4 cellular contexts compared by ENCODE assay signal in the genomic region with DNA sequence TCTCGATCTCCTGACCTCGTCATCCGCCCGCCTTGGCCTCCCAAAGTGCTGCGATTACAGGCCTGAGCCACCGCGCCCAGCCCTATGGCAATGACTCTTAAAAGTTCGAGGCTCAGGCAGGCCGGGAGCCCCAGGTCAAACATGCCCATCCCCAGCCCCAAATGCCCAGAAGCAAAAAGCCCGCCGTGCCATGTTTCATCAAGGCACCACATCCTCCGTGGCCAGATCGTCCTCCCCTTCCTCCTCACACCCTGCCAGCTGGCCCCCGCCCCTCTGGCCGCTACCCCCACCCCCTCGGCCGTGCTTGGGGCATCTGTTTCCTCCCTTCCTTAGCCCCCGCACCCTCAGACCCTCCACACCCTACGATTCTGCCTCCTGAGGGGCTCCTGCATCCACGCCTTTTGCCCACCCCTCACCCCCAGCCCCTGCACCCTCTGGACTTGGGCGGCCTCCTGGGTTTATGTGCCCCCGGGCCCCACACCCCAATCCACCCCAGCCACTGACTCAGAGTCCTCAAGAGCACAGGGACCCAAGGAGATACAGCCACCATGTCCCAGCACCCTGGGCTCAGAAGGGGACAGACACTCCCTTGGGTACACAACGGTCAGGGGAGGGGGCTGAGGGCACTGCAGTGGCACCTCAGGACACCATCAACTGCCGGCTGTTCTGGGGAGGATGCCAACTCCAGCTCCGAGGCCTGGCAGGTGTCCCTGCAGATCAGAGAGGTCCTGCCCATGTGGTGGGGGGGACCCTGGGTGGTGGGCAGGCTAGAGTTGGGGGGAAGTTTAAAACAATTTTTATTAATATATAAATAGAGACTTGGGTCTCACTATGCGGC.
TF ChIP-seq lines count a peak whose summit lies in the region.

No MANE protein-coding gene starts in this region.

TF ChIP-seq in SK-N-SH treated with all-trans-retinoic acid at 6 μM for 48 hours, 23 proteins besides CTCF, POLR2A, EP300 and RAD21 (continues in another document):
- TF ChIP-seq ZNF565 (CRISPR knock-in tag; conservative IDR thresholded peaks at IDR 0.05; ENCODE audit: low read depth), result no peak
- no peak for TF ChIP-seq ZNF8 (CRISPR knock-in tag; IDR thresholded peaks at IDR 0.05)
- TF ChIP-seq, protein P1, sequence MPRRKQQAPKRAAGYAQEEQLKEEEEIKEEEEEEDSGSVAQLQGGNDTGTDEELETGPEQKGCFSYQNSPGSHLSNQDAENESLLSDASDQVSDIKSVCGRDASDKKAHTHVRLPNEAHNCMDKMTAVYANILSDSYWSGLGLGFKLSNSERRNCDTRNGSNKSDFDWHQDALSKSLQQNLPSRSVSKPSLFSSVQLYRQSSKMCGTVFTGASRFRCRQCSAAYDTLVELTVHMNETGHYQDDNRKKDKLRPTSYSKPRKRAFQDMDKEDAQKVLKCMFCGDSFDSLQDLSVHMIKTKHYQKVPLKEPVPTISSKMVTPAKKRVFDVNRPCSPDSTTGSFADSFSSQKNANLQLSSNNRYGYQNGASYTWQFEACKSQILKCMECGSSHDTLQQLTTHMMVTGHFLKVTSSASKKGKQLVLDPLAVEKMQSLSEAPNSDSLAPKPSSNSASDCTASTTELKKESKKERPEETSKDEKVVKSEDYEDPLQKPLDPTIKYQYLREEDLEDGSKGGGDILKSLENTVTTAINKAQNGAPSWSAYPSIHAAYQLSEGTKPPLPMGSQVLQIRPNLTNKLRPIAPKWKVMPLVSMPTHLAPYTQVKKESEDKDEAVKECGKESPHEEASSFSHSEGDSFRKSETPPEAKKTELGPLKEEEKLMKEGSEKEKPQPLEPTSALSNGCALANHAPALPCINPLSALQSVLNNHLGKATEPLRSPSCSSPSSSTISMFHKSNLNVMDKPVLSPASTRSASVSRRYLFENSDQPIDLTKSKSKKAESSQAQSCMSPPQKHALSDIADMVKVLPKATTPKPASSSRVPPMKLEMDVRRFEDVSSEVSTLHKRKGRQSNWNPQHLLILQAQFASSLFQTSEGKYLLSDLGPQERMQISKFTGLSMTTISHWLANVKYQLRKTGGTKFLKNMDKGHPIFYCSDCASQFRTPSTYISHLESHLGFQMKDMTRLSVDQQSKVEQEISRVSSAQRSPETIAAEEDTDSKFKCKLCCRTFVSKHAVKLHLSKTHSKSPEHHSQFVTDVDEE (CRISPR knock-in tag; IDR thresholded peaks at IDR 0.05), result no peak
- TF ChIP-seq, protein P2, sequence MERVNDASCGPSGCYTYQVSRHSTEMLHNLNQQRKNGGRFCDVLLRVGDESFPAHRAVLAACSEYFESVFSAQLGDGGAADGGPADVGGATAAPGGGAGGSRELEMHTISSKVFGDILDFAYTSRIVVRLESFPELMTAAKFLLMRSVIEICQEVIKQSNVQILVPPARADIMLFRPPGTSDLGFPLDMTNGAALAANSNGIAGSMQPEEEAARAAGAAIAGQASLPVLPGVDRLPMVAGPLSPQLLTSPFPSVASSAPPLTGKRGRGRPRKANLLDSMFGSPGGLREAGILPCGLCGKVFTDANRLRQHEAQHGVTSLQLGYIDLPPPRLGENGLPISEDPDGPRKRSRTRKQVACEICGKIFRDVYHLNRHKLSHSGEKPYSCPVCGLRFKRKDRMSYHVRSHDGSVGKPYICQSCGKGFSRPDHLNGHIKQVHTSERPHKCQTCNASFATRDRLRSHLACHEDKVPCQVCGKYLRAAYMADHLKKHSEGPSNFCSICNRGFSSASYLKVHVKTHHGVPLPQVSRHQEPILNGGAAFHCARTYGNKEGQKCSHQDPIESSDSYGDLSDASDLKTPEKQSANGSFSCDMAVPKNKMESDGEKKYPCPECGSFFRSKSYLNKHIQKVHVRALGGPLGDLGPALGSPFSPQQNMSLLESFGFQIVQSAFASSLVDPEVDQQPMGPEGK (CRISPR knock-in tag; IDR thresholded peaks at IDR 0.05; ENCODE audit: borderline replicate concordance), result no peak
- no peak for TF ChIP-seq ZFP3 (CRISPR knock-in tag; IDR thresholded peaks at IDR 0.05)
- no peak for TF ChIP-seq RARB (CRISPR knock-in tag; IDR thresholded peaks at IDR 0.05)
- no peak for TF ChIP-seq SNAI2 (CRISPR knock-in tag; IDR thresholded peaks at IDR 0.05)
- no peak for TF ChIP-seq TOX (CRISPR knock-in tag; IDR thresholded peaks at IDR 0.05; ENCODE audit: borderline replicate concordance)

TF ChIP-seq in SK-N-SH, 30 proteins besides CTCF, POLR2A, EP300 and RAD21:
- no peak for TF ChIP-seq ELF1 (IDR thresholded peaks at IDR 0.05)
- no peak for TF ChIP-seq CHD2 (IDR thresholded peaks at IDR 0.05; ENCODE audit: low read length, partially characterized antibody)
- TF ChIP-seq MXI1 (IDR thresholded peaks at IDR 0.05; ENCODE audit: low read depth, low read length), result no peak
- TF ChIP-seq RXRA (IDR thresholded peaks at IDR 0.05; ENCODE audit: borderline replicate concordance, low read depth), result no peak
- no peak for TF ChIP-seq NFIC (IDR thresholded peaks at IDR 0.05; ENCODE audit: borderline replicate concordance)
- TF ChIP-seq EZH2phosphoT487 (IDR thresholded peaks at IDR 0.05; ENCODE audit: borderline replicate concordance, low read depth), result no peak
- TF ChIP-seq FOXJ3 (CRISPR knock-in tag; IDR thresholded peaks at IDR 0.05), result no peak
- no peak for TF ChIP-seq GATA2 (CRISPR knock-in tag; IDR thresholded peaks at IDR 0.05)
- TF ChIP-seq USF2 (IDR thresholded peaks at IDR 0.05; ENCODE audit: borderline replicate concordance, low read depth, low read length), result no peak
- no peak for TF ChIP-seq TAF1 (IDR thresholded peaks at IDR 0.05; ENCODE audit: borderline replicate concordance, low read depth, low read length)
- TF ChIP-seq SIN3A (IDR thresholded peaks at IDR 0.05; ENCODE audit: borderline replicate concordance, low read depth, low read length), result no peak
- no peak for TF ChIP-seq JUND (IDR thresholded peaks at IDR 0.05)
- TF ChIP-seq, protein P3, sequence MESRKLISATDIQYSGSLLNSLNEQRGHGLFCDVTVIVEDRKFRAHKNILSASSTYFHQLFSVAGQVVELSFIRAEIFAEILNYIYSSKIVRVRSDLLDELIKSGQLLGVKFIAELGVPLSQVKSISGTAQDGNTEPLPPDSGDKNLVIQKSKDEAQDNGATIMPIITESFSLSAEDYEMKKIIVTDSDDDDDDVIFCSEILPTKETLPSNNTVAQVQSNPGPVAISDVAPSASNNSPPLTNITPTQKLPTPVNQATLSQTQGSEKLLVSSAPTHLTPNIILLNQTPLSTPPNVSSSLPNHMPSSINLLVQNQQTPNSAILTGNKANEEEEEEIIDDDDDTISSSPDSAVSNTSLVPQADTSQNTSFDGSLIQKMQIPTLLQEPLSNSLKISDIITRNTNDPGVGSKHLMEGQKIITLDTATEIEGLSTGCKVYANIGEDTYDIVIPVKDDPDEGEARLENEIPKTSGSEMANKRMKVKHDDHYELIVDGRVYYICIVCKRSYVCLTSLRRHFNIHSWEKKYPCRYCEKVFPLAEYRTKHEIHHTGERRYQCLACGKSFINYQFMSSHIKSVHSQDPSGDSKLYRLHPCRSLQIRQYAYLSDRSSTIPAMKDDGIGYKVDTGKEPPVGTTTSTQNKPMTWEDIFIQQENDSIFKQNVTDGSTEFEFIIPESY (IDR thresholded peaks at IDR 0.05; ENCODE audit: borderline replicate concordance, low read depth), result no peak
- TF ChIP-seq GABPA (IDR thresholded peaks at IDR 0.05; ENCODE audit: low read depth), result no peak
- no peak for TF ChIP-seq RCOR1 (IDR thresholded peaks at IDR 0.05; ENCODE audit: low read length)
- TF ChIP-seq FOSL2 (IDR thresholded peaks at IDR 0.05; ENCODE audit: borderline replicate concordance, low read depth), result no peak

TF ChIP-seq in IMR-90, 13 proteins besides CTCF, POLR2A, EP300 and RAD21:
- TF ChIP-seq MAFK (IDR thresholded peaks at IDR 0.05; ENCODE audit: low read depth, low read length) (no peak), NFE2L2 (IDR thresholded peaks at IDR 0.05; ENCODE audit: low read depth, low read length) (no peak), BHLHE40 (IDR thresholded peaks at IDR 0.05; ENCODE audit: low read depth, low read length) (no peak), MXI1 (IDR thresholded peaks at IDR 0.05; ENCODE audit: borderline replicate concordance, low read depth, low read length) (no peak), MAZ (IDR thresholded peaks at IDR 0.05; ENCODE audit: borderline replicate concordance, low read depth, low read length) (no peak), RCOR1 (IDR thresholded peaks at IDR 0.05; ENCODE audit: insufficient replicate concordance, low read length) (no peak), SMC3 (IDR thresholded peaks at IDR 0.05; ENCODE audit: low read depth, low read length) (no peak), CHD1 (IDR thresholded peaks at IDR 0.05; ENCODE audit: low read depth, low read length) (no peak), USF2 (IDR thresholded peaks at IDR 0.05; ENCODE audit: low read depth, low read length) (no peak), FOS (IDR thresholded peaks at IDR 0.05; ENCODE audit: low read depth, low read length) (no peak), RFX5 (IDR thresholded peaks at IDR 0.05; ENCODE audit: low read depth, low read length) (no peak), CEBPB (IDR thresholded peaks at IDR 0.05; ENCODE audit: low read depth, low read length) (no peak)
- TF ChIP-seq, protein P4, sequence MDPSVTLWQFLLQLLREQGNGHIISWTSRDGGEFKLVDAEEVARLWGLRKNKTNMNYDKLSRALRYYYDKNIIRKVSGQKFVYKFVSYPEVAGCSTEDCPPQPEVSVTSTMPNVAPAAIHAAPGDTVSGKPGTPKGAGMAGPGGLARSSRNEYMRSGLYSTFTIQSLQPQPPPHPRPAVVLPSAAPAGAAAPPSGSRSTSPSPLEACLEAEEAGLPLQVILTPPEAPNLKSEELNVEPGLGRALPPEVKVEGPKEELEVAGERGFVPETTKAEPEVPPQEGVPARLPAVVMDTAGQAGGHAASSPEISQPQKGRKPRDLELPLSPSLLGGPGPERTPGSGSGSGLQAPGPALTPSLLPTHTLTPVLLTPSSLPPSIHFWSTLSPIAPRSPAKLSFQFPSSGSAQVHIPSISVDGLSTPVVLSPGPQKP (IDR thresholded peaks at IDR 0.05; ENCODE audit: borderline replicate concordance, low read depth, low read length), result no peak

TF ChIP-seq in endothelial cell of umbilical vein, 7 proteins besides CTCF, POLR2A, EP300 and RAD21:
- no peak for TF ChIP-seq EZH2 (IDR thresholded peaks at IDR 0.05; ENCODE audit: borderline replicate concordance, low read depth, low read length, severe bottlenecking)
- TF ChIP-seq FOS (IDR thresholded peaks at IDR 0.05; ENCODE audit: borderline replicate concordance, insufficient read depth, low read length), result no peak
- no peak for TF ChIP-seq MAX (IDR thresholded peaks at IDR 0.05; ENCODE audit: insufficient read depth, insufficient read length)
- TF ChIP-seq MYC (IDR thresholded peaks at IDR 0.05; ENCODE audit: low read depth, low read length), result no peak
- no peak for TF ChIP-seq JUN (IDR thresholded peaks at IDR 0.05; ENCODE audit: borderline replicate concordance, insufficient read depth, insufficient read length, low read depth)
- no peak for TF ChIP-seq POLR2AphosphoS5 (IDR thresholded peaks at IDR 0.05; ENCODE audit: insufficient read depth, low read depth, low read length)
- no peak for TF ChIP-seq GATA2 (IDR thresholded peaks at IDR 0.05; ENCODE audit: insufficient read depth, insufficient read length, low read depth, low read length)
